In the genomic region with DNA sequence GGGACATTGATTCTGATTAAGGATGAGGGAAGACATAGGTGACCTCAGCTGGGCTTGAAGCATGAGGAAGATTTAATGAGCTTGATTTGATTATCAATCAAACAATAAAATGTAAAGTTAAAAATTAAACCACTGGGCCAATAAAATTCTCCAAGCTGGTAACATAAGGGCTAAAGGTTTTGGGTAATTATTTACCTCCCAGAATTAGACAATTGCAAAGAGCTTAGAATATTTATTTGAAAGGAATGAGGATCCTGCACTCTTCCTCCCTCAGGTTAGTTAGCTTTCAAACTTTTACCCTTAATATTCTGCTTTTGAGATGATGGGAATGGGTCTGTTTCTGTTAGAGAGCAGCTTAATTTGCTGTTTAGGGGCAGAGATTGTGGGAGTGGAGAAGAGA, we compare ENCODE assay signal across 1 cellular context.
TF ChIP-seq lines count a peak whose summit lies in the region.

A gene with protein sequence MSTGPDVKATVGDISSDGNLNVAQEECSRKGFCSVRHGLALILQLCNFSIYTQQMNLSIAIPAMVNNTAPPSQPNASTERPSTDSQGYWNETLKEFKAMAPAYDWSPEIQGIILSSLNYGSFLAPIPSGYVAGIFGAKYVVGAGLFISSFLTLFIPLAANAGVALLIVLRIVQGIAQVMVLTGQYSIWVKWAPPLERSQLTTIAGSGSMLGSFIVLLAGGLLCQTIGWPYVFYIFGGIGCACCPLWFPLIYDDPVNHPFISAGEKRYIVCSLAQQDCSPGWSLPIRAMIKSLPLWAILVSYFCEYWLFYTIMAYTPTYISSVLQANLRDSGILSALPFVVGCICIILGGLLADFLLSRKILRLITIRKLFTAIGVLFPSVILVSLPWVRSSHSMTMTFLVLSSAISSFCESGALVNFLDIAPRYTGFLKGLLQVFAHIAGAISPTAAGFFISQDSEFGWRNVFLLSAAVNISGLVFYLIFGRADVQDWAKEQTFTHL (plus strand): TSS at position 235 of the 400 bp plus-strand sequence. CDS start 7,221 bp downstream, outside the sequence.

TF ChIP-seq in GM23338, 12 proteins besides CTCF, POLR2A, EP300 and RAD21 (continued from another document):
- TF ChIP-seq, protein P1, sequence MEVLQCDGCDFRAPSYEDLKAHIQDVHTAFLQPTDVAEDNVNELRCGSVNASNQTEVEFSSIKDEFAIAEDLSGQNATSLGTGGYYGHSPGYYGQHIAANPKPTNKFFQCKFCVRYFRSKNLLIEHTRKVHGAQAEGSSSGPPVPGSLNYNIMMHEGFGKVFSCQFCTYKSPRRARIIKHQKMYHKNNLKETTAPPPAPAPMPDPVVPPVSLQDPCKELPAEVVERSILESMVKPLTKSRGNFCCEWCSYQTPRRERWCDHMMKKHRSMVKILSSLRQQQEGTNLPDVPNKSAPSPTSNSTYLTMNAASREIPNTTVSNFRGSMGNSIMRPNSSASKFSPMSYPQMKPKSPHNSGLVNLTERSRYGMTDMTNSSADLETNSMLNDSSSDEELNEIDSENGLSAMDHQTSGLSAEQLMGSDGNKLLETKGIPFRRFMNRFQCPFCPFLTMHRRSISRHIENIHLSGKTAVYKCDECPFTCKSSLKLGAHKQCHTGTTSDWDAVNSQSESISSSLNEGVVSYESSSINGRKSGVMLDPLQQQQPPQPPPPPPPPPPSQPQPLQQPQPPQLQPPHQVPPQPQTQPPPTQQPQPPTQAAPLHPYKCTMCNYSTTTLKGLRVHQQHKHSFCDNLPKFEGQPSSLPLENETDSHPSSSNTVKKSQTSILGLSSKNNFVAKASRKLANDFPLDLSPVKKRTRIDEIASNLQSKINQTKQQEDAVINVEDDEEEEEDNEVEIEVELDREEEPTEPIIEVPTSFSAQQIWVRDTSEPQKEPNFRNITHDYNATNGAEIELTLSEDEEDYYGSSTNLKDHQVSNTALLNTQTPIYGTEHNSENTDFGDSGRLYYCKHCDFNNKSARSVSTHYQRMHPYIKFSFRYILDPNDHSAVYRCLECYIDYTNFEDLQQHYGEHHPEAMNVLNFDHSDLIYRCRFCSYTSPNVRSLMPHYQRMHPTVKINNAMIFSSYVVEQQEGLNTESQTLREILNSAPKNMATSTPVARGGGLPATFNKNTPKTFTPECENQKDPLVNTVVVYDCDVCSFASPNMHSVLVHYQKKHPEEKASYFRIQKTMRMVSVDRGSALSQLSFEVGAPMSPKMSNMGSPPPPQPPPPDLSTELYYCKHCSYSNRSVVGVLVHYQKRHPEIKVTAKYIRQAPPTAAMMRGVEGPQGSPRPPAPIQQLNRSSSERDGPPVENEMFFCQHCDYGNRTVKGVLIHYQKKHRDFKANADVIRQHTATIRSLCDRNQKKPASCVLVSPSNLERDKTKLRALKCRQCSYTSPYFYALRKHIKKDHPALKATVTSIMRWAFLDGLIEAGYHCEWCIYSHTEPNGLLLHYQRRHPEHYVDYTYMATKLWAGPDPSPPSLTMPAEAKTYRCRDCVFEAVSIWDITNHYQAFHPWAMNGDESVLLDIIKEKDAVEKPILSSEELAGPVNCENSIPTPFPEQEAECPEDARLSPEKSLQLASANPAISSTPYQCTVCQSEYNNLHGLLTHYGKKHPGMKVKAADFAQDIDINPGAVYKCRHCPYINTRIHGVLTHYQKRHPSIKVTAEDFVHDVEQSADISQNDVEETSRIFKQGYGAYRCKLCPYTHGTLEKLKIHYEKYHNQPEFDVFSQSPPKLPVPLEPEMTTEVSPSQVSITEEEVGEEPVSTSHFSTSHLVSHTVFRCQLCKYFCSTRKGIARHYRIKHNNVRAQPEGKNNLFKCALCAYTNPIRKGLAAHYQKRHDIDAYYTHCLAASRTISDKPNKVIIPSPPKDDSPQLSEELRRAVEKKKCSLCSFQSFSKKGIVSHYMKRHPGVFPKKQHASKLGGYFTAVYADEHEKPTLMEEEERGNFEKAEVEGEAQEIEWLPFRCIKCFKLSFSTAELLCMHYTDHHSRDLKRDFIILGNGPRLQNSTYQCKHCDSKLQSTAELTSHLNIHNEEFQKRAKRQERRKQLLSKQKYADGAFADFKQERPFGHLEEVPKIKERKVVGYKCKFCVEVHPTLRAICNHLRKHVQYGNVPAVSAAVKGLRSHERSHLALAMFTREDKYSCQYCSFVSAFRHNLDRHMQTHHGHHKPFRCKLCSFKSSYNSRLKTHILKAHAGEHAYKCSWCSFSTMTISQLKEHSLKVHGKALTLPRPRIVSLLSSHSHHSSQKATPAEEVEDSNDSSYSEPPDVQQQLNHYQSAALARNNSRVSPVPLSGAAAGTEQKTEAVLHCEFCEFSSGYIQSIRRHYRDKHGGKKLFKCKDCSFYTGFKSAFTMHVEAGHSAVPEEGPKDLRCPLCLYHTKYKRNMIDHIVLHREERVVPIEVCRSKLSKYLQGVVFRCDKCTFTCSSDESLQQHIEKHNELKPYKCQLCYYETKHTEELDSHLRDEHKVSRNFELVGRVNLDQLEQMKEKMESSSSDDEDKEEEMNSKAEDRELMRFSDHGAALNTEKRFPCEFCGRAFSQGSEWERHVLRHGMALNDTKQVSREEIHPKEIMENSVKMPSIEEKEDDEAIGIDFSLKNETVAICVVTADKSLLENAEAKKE (CRISPR knock-in tag; IDR thresholded peaks at IDR 0.05): no peak
- TF ChIP-seq POLR2AphosphoS5 (IDR thresholded peaks at IDR 0.05; ENCODE audit: low read depth) (no peak), EZH2phosphoT487 (IDR thresholded peaks at IDR 0.05; ENCODE audit: unreplicated experiment) (no peak), EZH2 (IDR thresholded peaks at IDR 0.05; ENCODE audit: low read depth, unreplicated experiment) (no peak), STAT1 (IDR thresholded peaks at IDR 0.05; ENCODE audit: unreplicated experiment) (no peak), CREB1 (CRISPR knock-in tag; IDR thresholded peaks at IDR 0.05; ENCODE audit: low read depth) (no peak), ZNF114 (CRISPR knock-in tag; IDR thresholded peaks at IDR 0.05) (no peak)
- TF ChIP-seq, protein P2, sequence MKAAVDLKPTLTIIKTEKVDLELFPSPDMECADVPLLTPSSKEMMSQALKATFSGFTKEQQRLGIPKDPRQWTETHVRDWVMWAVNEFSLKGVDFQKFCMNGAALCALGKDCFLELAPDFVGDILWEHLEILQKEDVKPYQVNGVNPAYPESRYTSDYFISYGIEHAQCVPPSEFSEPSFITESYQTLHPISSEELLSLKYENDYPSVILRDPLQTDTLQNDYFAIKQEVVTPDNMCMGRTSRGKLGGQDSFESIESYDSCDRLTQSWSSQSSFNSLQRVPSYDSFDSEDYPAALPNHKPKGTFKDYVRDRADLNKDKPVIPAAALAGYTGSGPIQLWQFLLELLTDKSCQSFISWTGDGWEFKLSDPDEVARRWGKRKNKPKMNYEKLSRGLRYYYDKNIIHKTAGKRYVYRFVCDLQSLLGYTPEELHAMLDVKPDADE (IDR thresholded peaks at IDR 0.05): no peak
- TF ChIP-seq, protein P3, sequence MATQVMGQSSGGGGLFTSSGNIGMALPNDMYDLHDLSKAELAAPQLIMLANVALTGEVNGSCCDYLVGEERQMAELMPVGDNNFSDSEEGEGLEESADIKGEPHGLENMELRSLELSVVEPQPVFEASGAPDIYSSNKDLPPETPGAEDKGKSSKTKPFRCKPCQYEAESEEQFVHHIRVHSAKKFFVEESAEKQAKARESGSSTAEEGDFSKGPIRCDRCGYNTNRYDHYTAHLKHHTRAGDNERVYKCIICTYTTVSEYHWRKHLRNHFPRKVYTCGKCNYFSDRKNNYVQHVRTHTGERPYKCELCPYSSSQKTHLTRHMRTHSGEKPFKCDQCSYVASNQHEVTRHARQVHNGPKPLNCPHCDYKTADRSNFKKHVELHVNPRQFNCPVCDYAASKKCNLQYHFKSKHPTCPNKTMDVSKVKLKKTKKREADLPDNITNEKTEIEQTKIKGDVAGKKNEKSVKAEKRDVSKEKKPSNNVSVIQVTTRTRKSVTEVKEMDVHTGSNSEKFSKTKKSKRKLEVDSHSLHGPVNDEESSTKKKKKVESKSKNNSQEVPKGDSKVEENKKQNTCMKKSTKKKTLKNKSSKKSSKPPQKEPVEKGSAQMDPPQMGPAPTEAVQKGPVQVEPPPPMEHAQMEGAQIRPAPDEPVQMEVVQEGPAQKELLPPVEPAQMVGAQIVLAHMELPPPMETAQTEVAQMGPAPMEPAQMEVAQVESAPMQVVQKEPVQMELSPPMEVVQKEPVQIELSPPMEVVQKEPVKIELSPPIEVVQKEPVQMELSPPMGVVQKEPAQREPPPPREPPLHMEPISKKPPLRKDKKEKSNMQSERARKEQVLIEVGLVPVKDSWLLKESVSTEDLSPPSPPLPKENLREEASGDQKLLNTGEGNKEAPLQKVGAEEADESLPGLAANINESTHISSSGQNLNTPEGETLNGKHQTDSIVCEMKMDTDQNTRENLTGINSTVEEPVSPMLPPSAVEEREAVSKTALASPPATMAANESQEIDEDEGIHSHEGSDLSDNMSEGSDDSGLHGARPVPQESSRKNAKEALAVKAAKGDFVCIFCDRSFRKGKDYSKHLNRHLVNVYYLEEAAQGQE (IDR thresholded peaks at IDR 0.05; ENCODE audit: unreplicated experiment): no peak
